ENCODE assay signal across 1 cellular context in genomic region chr10:80264081-80265056, GRCh38.
A peak's percentile ranks its signal among the peaks of the same experiment; 100 is the strongest.
TF ChIP-seq lines count a peak whose summit lies in the region.

No MANE protein-coding gene starts in this region.

TF ChIP-seq in HepG2, 621 proteins besides CTCF, POLR2A, EP300 and RAD21 (continued from another document and continues in another):
- TF ChIP-seq CENPBD1 (CRISPR knock-in tag; IDR thresholded peaks at IDR 0.05; ENCODE audit: borderline replicate concordance, low read depth): no peak
- 0 out of 2 replicates have a peak, but pooled peaks have one; percentile 48 for TF ChIP-seq NRL (CRISPR knock-in tag; IDR thresholded peaks at IDR 0.05; ENCODE audit: borderline replicate concordance)
- TF ChIP-seq ZNF331 (CRISPR knock-in tag; IDR thresholded peaks at IDR 0.05): peak; percentile 67
- no peak for TF ChIP-seq THYN1 (CRISPR knock-in tag; IDR thresholded peaks at IDR 0.05; ENCODE audit: borderline replicate concordance, low read depth)
- peak; percentile 72 for TF ChIP-seq ARNTL (CRISPR knock-in tag; IDR thresholded peaks at IDR 0.05)
- peak; percentile 75; the same call in 1 of the 2 replicates for TF ChIP-seq SPEN (CRISPR knock-in tag; IDR thresholded peaks at IDR 0.05; ENCODE audit: low read depth)
- no peak for TF ChIP-seq IRX3 (CRISPR knock-in tag; IDR thresholded peaks at IDR 0.05; ENCODE audit: borderline replicate concordance, low read depth)
- TF ChIP-seq ZSCAN20 (CRISPR knock-in tag; IDR thresholded peaks at IDR 0.05; ENCODE audit: borderline replicate concordance): no peak
- TF ChIP-seq ZNF691 (CRISPR knock-in tag; IDR thresholded peaks at IDR 0.05; ENCODE audit: borderline replicate concordance, low read depth): peak; percentile 85; the same call in 1 of the 2 replicates
- no peak for TF ChIP-seq LBX2 (CRISPR knock-in tag; IDR thresholded peaks at IDR 0.05; ENCODE audit: borderline replicate concordance)
- TF ChIP-seq LRRFIP1 (CRISPR knock-in tag; conservative IDR thresholded peaks at IDR 0.05): no peak
- TF ChIP-seq RCOR2 (CRISPR knock-in tag; IDR thresholded peaks at IDR 0.05): peak; percentile 86; the same call in 1 of the 2 replicates
- TF ChIP-seq JUNB (CRISPR knock-in tag; IDR thresholded peaks at IDR 0.05; ENCODE audit: borderline replicate concordance): no peak
- TF ChIP-seq TAF1 (CRISPR knock-in tag; IDR thresholded peaks at IDR 0.05): peak; percentile 23; the same call in 1 of the 2 replicates
- TF ChIP-seq THAP11 (CRISPR knock-in tag; IDR thresholded peaks at IDR 0.05): peak; percentile 32; the same call in 1 of the 2 replicates
- TF ChIP-seq ARNT (IDR thresholded peaks at IDR 0.05): no peak
- TF ChIP-seq ZNF17 (CRISPR knock-in tag; IDR thresholded peaks at IDR 0.05): no peak
- 0 out of 2 replicates have a peak, but pooled peaks have one; percentile 47 for TF ChIP-seq ZBTB46 (CRISPR knock-in tag; IDR thresholded peaks at IDR 0.05; ENCODE audit: borderline replicate concordance)
- TF ChIP-seq ZNF260 (CRISPR knock-in tag; IDR thresholded peaks at IDR 0.05; ENCODE audit: borderline replicate concordance, low read depth): no peak
- peak; percentile 89 for TF ChIP-seq IKZF5 (CRISPR knock-in tag; IDR thresholded peaks at IDR 0.05)
- no peak for TF ChIP-seq MAFK (conservative IDR thresholded peaks at IDR 0.05 in 1 of 2, IDR thresholded peaks at IDR 0.05 in 1 of 2; ENCODE audit: low read length in 2 of 2)
- TF ChIP-seq RFX3 (CRISPR knock-in tag; IDR thresholded peaks at IDR 0.05): no peak
- no peak for TF ChIP-seq ZNF660 (CRISPR knock-in tag; IDR thresholded peaks at IDR 0.05; ENCODE audit: borderline replicate concordance, low read depth)
- no peak for TF ChIP-seq ATRX (CRISPR knock-in tag; IDR thresholded peaks at IDR 0.05; ENCODE audit: borderline replicate concordance)
- TF ChIP-seq SIX4 (CRISPR knock-in tag; IDR thresholded peaks at IDR 0.05): no peak
- peak; percentile 52; the same call in 1 of the 2 replicates for TF ChIP-seq SNAPC2 (CRISPR knock-in tag; IDR thresholded peaks at IDR 0.05)
- no peak for TF ChIP-seq NONO (IDR thresholded peaks at IDR 0.05)
- TF ChIP-seq NONO (CRISPR knock-in tag; conservative IDR thresholded peaks at IDR 0.05): peak; percentile 84
- no peak for TF ChIP-seq ZFP62 (CRISPR knock-in tag; IDR thresholded peaks at IDR 0.05)
- peak; percentile 71; the same call in 1 of the 2 replicates for TF ChIP-seq HOMEZ (CRISPR knock-in tag; IDR thresholded peaks at IDR 0.05; ENCODE audit: low read depth)
- TF ChIP-seq ZXDC (CRISPR knock-in tag; IDR thresholded peaks at IDR 0.05): no peak
- TF ChIP-seq ZNF800 (CRISPR knock-in tag; IDR thresholded peaks at IDR 0.05): no peak
- TF ChIP-seq MIER3 (CRISPR knock-in tag; IDR thresholded peaks at IDR 0.05; ENCODE audit: borderline replicate concordance): 0 out of 2 replicates have a peak, but pooled peaks have one; percentile 47
- no peak; the same call in 1 of the 2 replicates for TF ChIP-seq HNF1A (IDR thresholded peaks at IDR 0.05; ENCODE audit: low read depth)
- TF ChIP-seq HNF1A (CRISPR knock-in tag; IDR thresholded peaks at IDR 0.05; ENCODE audit: borderline replicate concordance): peak; percentile 56; the same call in 1 of the 2 replicates
- TF ChIP-seq KAT8 (CRISPR knock-in tag; IDR thresholded peaks at IDR 0.05): peak; percentile 42; the same call in 1 of the 2 replicates
- TF ChIP-seq ZNF382 (CRISPR knock-in tag; IDR thresholded peaks at IDR 0.05; ENCODE audit: borderline replicate concordance): no peak
- TF ChIP-seq ZNF512 (CRISPR knock-in tag; IDR thresholded peaks at IDR 0.05): no peak
- peak; percentile 41; the same call in 1 of the 2 replicates for TF ChIP-seq MYC (CRISPR knock-in tag; IDR thresholded peaks at IDR 0.05; ENCODE audit: borderline replicate concordance)
- TF ChIP-seq ZNF879 (CRISPR knock-in tag; IDR thresholded peaks at IDR 0.05): no peak
- TF ChIP-seq BHLHE40 (IDR thresholded peaks at IDR 0.05; ENCODE audit: low read length): peak; percentile 26; the same call in 1 of the 2 replicates
